ENCODE assay signal across 8 cellular contexts in the genomic region with DNA sequence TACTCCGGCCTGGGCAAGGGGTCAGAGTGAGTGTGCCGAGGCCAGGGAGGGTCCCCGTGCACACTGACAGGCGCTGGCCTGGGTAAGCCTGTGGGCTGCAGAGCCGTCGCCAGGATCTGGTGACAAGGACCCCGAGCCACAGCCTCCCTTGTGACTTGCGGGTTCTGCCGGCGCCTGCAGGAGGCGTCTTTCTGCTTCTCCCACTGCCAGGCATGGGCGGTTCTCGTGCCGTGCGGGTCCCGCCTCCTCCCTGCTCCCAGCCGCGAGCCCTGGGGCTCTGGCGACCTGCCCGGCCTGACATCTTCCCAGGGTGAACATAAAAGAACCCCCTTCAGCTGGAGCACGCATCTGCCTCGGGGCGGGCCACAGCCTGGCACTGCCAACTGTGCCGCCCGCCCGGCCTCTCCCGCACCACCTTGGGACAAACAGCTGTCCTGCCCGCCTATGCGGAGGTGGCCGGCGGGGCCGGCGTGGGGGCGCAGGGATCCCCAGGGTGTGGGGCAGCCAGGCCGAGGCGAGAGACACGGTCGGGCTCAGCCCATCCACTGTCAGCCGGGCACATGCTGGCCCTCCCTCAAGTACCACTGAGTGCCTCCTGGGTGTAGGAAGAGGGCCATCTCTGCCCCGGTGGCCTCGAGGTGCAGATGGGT. TPM values are rescaled to one million over a fixed set of nuclear protein-coding genes. Genes with fewer than 3 reads are reported as not detected.
DNase-seq lines count a peak whose midpoint lies in the region; ATAC-seq and TF ChIP-seq lines count a peak whose summit lies in the region.

No MANE protein-coding gene starts in this region.

- TF ChIP-seq EP300 in stomach (IDR thresholded peaks at IDR 0.05) = no peak

- RAD21 ChIA-PET in HCT116 (lab: Charles Lee; ENCODE audit: low non-redundant PET in 1 of 2, low total read pairs in 2 of 2, uncharacterized antibody in 2 of 2, unreplicated experiment in 2 of 2) = no interaction called here

- BruUV-seq in HCT116 (replicated peaks; lab: Mats Ljungman, UMichigan) = no TSS peak

- H3K9ac ChIP-seq in HCT116 (ENCODE audit: low read length) = peak overlapping the region; percentile 35

- DNase-seq in AML-193 (lab: John Stamatoyannopoulos, UW) = peak; percentile 76
- peak; percentile 69 for DNase-seq in HCT116 (ENCODE audit: low read depth, low spot score)
- peak; percentile 83 for DNase-seq in NCI-H510A (lab: John Stamatoyannopoulos, UW)
- DNase-seq in activated CD4-positive, alpha-beta T cell treated with anti-CD3 and anti-CD28 coated beads, Interleukin-2, amount 50 U/mL, for 48 hours = peak; percentile 77 to 81
- DNase-seq in dermis microvascular lymphatic vessel endothelial cell (ENCODE audit: low read depth in 2 of 2) = peak; percentile 28 to 74
- DNase-seq in medulla oblongata (ENCODE audit: extremely low spot score) = peak; percentile 91
- peak; percentile 70 for DNase-seq in stomach

- no peaks in the 10 kb centered on the region for H3K9me2 ChIP-seq in HCT116 (ENCODE audit: insufficient read depth)

- H3K4me3 ChIP-seq in HCT116 (replicated peaks in 1 of 2; ENCODE audit: low read depth in 1 of 2, low read length in 2 of 2) = peak overlapping the region; percentile 19 to 51
- no peak overlapping the region for H3K4me3 ChIP-seq in stomach

- H3K36me3 ChIP-seq in HCT116 (ENCODE audit: control insufficient read depth in 1 of 2, insufficient read depth in 2 of 2, low read length in 2 of 2) = no peaks in the 10 kb centered on the region; a peak in 1 of 4 replicates
- H3K36me3 ChIP-seq in stomach = peaks cover under 1 to 7% (median 5%) of the 10 kb centered on the region in 4 donors

- H3K9me3 ChIP-seq in HCT116 (ENCODE audit: control insufficient read depth in 1 of 2, insufficient read depth in 1 of 2, low read depth in 1 of 2, low read length in 2 of 2) (no peaks in the 10 kb centered on the region), stomach (no peaks in the 10 kb centered on the region)

- 2 to 7% (median 4%) methylated on average over 22 to 41 of the region's 41 CpGs for WGBS in stomach, 5 donors

- CTCF ChIA-PET in HCT116 (lab: Charles Lee) = interaction anchor here (0.7 kb wide), 1 partner anchor 12 kb away, joined by 4 read pairs; no protein-coding TSS in a partner anchor

- H3K4me1 ChIP-seq in HCT116 (ENCODE audit: control insufficient read depth in 1 of 2, insufficient read depth in 2 of 2, low read length in 2 of 2) (peaks cover 15 to 22% of the 10 kb centered on the region in 2 experiments), stomach (peaks cover 13 to 46% (median 43%) of the 10 kb centered on the region in 4 donors)

- TF ChIP-seq CTCF in HCT116 (IDR thresholded peaks at IDR 0.05 in 2 of 3, conservative IDR thresholded peaks at IDR 0.05 in 1 of 3; ENCODE audit: borderline replicate concordance in 1 of 3, insufficient read depth in 1 of 3, low read depth in 2 of 3, low read length in 2 of 3) (peak; percentile 61 to 74 (median 66); a peak in 5 of 6 replicates), stomach (IDR thresholded peaks at IDR 0.05) (peak in 3 of 7 experiments; percentile 13 to 31 (median 14))

- peak; percentile 80 for ATAC-seq in HCT116
- no peak for ATAC-seq in GM21576 (IDR thresholded peaks at IDR 0.05; ENCODE audit: unreplicated experiment)

- TF ChIP-seq POLR2A in HCT116 (IDR thresholded peaks at IDR 0.05; ENCODE audit: borderline replicate concordance, extremely low read depth, insufficient read depth, insufficient read length) (no peak), stomach (IDR thresholded peaks at IDR 0.05) (no peak)

- peak; percentile 75 for TF ChIP-seq RAD21 in HCT116 (IDR thresholded peaks at IDR 0.05; ENCODE audit: low read depth)

- intact Hi-C loops in HCT116 (cut with micrococcal nuclease) (loop anchor here (1.0 to 2.0 kb wide), 2 partner anchors 44 to 147 kb away; no protein-coding TSS in a partner anchor), stomach (cut with DNase I; ENCODE audit: low total_unique reads) (no loop called here)

- H3K27me3 ChIP-seq in HCT116 (ENCODE audit: insufficient read depth, low read length) = no peaks in the 10 kb centered on the region
- peaks cover 33 to 87% (median 49%) of the 10 kb centered on the region in 3 donors for H3K27me3 ChIP-seq in stomach

- H4K20me1 ChIP-seq in HCT116 (ENCODE audit: insufficient read depth) = no peaks in the 10 kb centered on the region

- H3K4me2 ChIP-seq in HCT116 (ENCODE audit: low read length) = peak overlapping the region; percentile 83

- no peak overlapping the region for H2AFZ ChIP-seq in HCT116 (ENCODE audit: low read depth, low read length, poor library complexity, severe bottlenecking)

- no peaks in the 10 kb centered on the region for H3K79me2 ChIP-seq in HCT116 (ENCODE audit: insufficient read depth, low read length)

- H3K27ac ChIP-seq in HCT116 (ENCODE audit: low read depth, low read length) (no peak overlapping the region; the same call in 1 of the 2 replicates), stomach (no peak overlapping the region)

- POLR2A ChIA-PET in HCT116 (lab: Charles Lee) = no interaction called here

TF ChIP-seq in HCT116, 20 proteins besides CTCF, POLR2A, EP300 and RAD21 (continues in another document):
- no peak for TF ChIP-seq YY1 (IDR thresholded peaks at IDR 0.05; ENCODE audit: extremely low read depth, insufficient replicate concordance, low read depth, low read length)
- TF ChIP-seq ZFX (IDR thresholded peaks at IDR 0.05) = no peak
- TF ChIP-seq TCF7L2 (IDR thresholded peaks at IDR 0.05; ENCODE audit: borderline replicate concordance, extremely low read depth, insufficient read depth, insufficient read length) = peak; percentile 87
- TF ChIP-seq ELF1 (IDR thresholded peaks at IDR 0.05; ENCODE audit: borderline replicate concordance, low read depth) = no peak
- TF ChIP-seq JUND (IDR thresholded peaks at IDR 0.05) = no peak
- no peak for TF ChIP-seq SP1 (IDR thresholded peaks at IDR 0.05; ENCODE audit: low read depth)
- TF ChIP-seq, protein P1, sequence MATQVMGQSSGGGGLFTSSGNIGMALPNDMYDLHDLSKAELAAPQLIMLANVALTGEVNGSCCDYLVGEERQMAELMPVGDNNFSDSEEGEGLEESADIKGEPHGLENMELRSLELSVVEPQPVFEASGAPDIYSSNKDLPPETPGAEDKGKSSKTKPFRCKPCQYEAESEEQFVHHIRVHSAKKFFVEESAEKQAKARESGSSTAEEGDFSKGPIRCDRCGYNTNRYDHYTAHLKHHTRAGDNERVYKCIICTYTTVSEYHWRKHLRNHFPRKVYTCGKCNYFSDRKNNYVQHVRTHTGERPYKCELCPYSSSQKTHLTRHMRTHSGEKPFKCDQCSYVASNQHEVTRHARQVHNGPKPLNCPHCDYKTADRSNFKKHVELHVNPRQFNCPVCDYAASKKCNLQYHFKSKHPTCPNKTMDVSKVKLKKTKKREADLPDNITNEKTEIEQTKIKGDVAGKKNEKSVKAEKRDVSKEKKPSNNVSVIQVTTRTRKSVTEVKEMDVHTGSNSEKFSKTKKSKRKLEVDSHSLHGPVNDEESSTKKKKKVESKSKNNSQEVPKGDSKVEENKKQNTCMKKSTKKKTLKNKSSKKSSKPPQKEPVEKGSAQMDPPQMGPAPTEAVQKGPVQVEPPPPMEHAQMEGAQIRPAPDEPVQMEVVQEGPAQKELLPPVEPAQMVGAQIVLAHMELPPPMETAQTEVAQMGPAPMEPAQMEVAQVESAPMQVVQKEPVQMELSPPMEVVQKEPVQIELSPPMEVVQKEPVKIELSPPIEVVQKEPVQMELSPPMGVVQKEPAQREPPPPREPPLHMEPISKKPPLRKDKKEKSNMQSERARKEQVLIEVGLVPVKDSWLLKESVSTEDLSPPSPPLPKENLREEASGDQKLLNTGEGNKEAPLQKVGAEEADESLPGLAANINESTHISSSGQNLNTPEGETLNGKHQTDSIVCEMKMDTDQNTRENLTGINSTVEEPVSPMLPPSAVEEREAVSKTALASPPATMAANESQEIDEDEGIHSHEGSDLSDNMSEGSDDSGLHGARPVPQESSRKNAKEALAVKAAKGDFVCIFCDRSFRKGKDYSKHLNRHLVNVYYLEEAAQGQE (IDR thresholded peaks at IDR 0.05; ENCODE audit: low read depth) = no peak
- TF ChIP-seq ZNF274 (IDR thresholded peaks at IDR 0.05; ENCODE audit: low read depth, low read length) = no peak
- no peak for TF ChIP-seq POLR2AphosphoS5 (IDR thresholded peaks at IDR 0.05; ENCODE audit: low read depth, low read length)
- TF ChIP-seq EZH2phosphoT487 (IDR thresholded peaks at IDR 0.05; ENCODE audit: borderline replicate concordance) = no peak
- TF ChIP-seq, protein P2, sequence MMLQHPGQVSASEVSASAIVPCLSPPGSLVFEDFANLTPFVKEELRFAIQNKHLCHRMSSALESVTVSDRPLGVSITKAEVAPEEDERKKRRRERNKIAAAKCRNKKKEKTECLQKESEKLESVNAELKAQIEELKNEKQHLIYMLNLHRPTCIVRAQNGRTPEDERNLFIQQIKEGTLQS (IDR thresholded peaks at IDR 0.05) = no peak
- no peak for TF ChIP-seq SIN3A (IDR thresholded peaks at IDR 0.05; ENCODE audit: low read depth)

RNA-seq across cellular contexts. Expression of a gene that starts 1.5 kb away (rescaled TPM):
- total RNA-seq in HCT116 (2021; ENCODE audit: unreplicated experiment) (2.4 TPM), dermis microvascular lymphatic vessel endothelial cell (0.39 and 0.76 TPM in 2 replicates), stomach (under 1 TPM in 1 of 5 donors, not detected in 4; 0.18 TPM)
- 2.3 TPM in 2 replicates for polyA plus RNA-seq in HCT116 (2012)
- under 1 TPM in 2 of 3 donors, not detected in 1; 0.10 to 0.15 TPM for polyA plus RNA-seq in stomach

RNA-seq across cellular contexts. Expression of a gene that starts 15.8 kb away (rescaled TPM):
- total RNA-seq in HCT116 (2021; ENCODE audit: unreplicated experiment) (603 TPM), dermis microvascular lymphatic vessel endothelial cell (205 and 268 TPM in 2 replicates), stomach (1,000 to 10,000 TPM in 1 of 5 donors, 100 to 1,000 TPM in 4; 184 to 1,029 (median 269) TPM)
- polyA plus RNA-seq in HCT116 (2012) = 735 and 929 TPM in 2 replicates
- 100 to 1,000 TPM; 193 to 524 (median 393) TPM for polyA plus RNA-seq in stomach

RNA-seq across cellular contexts. Expression of a gene that starts 44.4 kb away (rescaled TPM):
- total RNA-seq in HCT116 (2021; ENCODE audit: unreplicated experiment) = 0.59 TPM
- polyA plus RNA-seq in HCT116 (2012) = 0.53 and 0.67 TPM in 2 replicates
- total RNA-seq in dermis microvascular lymphatic vessel endothelial cell = not detected in 2 replicates
- total RNA-seq in stomach = 1 to 10 TPM in 1 of 5 donors, under 1 TPM in 1, not detected in 3; 0.55 to 5.4 TPM
- 1 to 10 TPM in 1 of 3 donors, under 1 TPM in 2; 0.37 to 6.6 (median 0.93) TPM for polyA plus RNA-seq in stomach

RNA-seq across cellular contexts. Expression of a gene that starts 45.1 kb away (rescaled TPM):
- total RNA-seq in HCT116 (2021; ENCODE audit: unreplicated experiment) = 138 TPM
- 175 and 185 TPM in 2 replicates for polyA plus RNA-seq in HCT116 (2012)
- total RNA-seq in dermis microvascular lymphatic vessel endothelial cell = 19.3 and 23.9 TPM in 2 replicates
- 100 to 1,000 TPM in 1 of 5 donors, 10 to 100 TPM in 4; 18.5 to 196 (median 57.8) TPM for total RNA-seq in stomach
- polyA plus RNA-seq in stomach = 100 to 1,000 TPM in 1 of 3 donors, 10 to 100 TPM in 2; 73.5 to 103 (median 89.4) TPM

RNA-seq across cellular contexts. Expression of a gene that starts 51.5 kb away (rescaled TPM):
- total RNA-seq in HCT116 (2021; ENCODE audit: unreplicated experiment) (1.5 TPM), dermis microvascular lymphatic vessel endothelial cell (not detected in 2 replicates), stomach (under 1 TPM in 1 of 5 donors, not detected in 4; 0.45 TPM)
- polyA plus RNA-seq in HCT116 (2012) = 0.35 and 0.39 TPM in 2 replicates
- polyA plus RNA-seq in stomach = under 1 TPM; 0.37 to 0.76 (median 0.48) TPM

Comparison
In these comparisons a context has a peak if more than half of its experiments do, and no peak if none do; other contexts are left out.
1. H3K4me3 ChIP-seq: peak in HCT116 (2 of 2); none in stomach (0 of 4).
2. Peak in every context shown above with its lines, with median percentiles within 50 percentile points of each other: DNase-seq.